29 cellular contexts compared by ENCODE assay signal in the genomic region with DNA sequence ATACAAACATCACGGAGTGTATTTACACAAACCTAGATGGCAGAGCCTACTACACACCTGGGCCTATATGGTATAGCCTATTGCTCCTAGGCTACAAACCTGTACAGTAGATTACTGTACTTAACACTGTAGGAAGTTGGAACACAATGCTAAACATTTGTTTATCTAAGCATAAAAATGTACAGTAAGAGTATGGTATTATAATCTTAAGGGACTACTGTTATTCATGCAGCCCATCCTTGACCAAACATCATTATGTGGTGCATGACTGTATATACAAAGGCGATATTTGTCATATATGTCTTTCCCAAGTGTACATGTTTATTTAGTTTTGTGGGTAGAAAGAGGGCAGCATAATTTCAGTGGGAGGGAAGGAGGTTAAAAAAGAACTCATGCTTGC.
"Had no signal": no experiment of that assay in that cellular context is flagged by ENCODE, and none has a peak within 500 bp of the region (broad histone marks: within the 10 kb centered on the region; RNA-seq: fewer than 3 reads in every experiment).

No MANE protein-coding gene starts in this region.

- H3K4me1 ChIP-seq: adrenal gland, body of pancreas, esophagus muscularis mucosa, foreskin keratinocyte, gastrocnemius medialis had no signal

- DNase-seq: activated CD4-positive, alpha-beta memory T cell treated with anti-CD3 and anti-CD28 coated beads for 36 hours; activated CD4-positive, alpha-beta T cell treated with anti-CD3 and anti-CD28 coated beads for 36 hours; activated CD4-positive, alpha-beta T cell treated with anti-CD3 and anti-CD28 coated beads, Interleukin-2, amount 10 ng/mL, durations not matched to agents 24 days and 14 days; activated CD4-positive, CD25-positive, alpha-beta regulatory T cell; activated CD4-positive, CD25-positive, alpha-beta regulatory T cell treated with anti-CD3 and anti-CD28 coated beads, Interleukin-2, amount 50 U/mL, for 72 hours; activated CD8-positive, alpha-beta memory T cell treated with anti-CD3 and anti-CD28 coated beads, Interleukin-2, amount 10 ng/mL, durations not matched to agents 7 days and 5 days; activated CD8-positive, alpha-beta memory T cell treated with anti-CD3 and anti-CD28 coated beads, Interleukin-2, amount 50 U/mL, for 4 hours; activated CD8-positive, alpha-beta T cell treated with anti-CD3 and anti-CD28 coated beads, Interleukin-2, amount 10 ng/mL, durations not matched to agents 7 days and 5 days; activated effector memory CD4-positive, alpha-beta T cell treated with anti-CD3 and anti-CD28 coated beads, Interleukin-2, amount 50 U/mL, for 16 hours; activated naive CD4-positive, alpha-beta T cell treated with anti-CD3 and anti-CD28 coated beads for 36 hours; activated naive CD8-positive, alpha-beta T cell treated with anti-CD3 and anti-CD28 coated beads for 36 hours; activated naive CD8-positive, alpha-beta T cell treated with anti-CD3 and anti-CD28 coated beads, Interleukin-2, amount 50 U/mL, for 24 hours; activated T-cell treated with anti-CD3 and anti-CD28 coated beads, Interleukin-2, amount 50 U/mL, for 1 hour; activated T-cell treated with anti-CD3 and anti-CD28 coated beads, Interleukin-2, amount 50 U/mL, for 48 hours; adrenal gland; amygdala; aorta; body of pancreas; caudate nucleus; cortex of kidney; dermis blood vessel endothelial cell; effector CD4-positive, alpha-beta T cell; effector memory CD8-positive, alpha-beta T cell; erythroblast; foreskin keratinocyte; gastrocnemius medialis; glutamatergic neuron; heart left ventricle had no signal

- H3K27me3 ChIP-seq: adrenal gland, body of pancreas, esophagus muscularis mucosa, foreskin keratinocyte, gastrocnemius medialis, heart left ventricle had no signal

- ATAC-seq: activated CD4-positive, alpha-beta T cell treated with anti-CD3 and anti-CD28 coated beads for 36 hours; activated CD8-positive, alpha-beta memory T cell treated with anti-CD3 and anti-CD28 coated beads, Interleukin-2, amount 10 ng/mL, durations not matched to agents 7 days and 5 days; activated CD8-positive, alpha-beta T cell treated with anti-CD3 and anti-CD28 coated beads, Interleukin-2, amount 10 ng/mL, durations not matched to agents 7 days and 5 days; activated naive CD8-positive, alpha-beta T cell treated with anti-CD3 and anti-CD28 coated beads, Interleukin-2, amount 50 U/mL, for 24 hours; body of pancreas; effector memory CD8-positive, alpha-beta T cell; foreskin keratinocyte; gastrocnemius medialis; heart left ventricle had no signal

- H3K36me3 ChIP-seq: adrenal gland, esophagus muscularis mucosa, gastrocnemius medialis, heart left ventricle had no signal

- H3K27ac ChIP-seq: adrenal gland, body of pancreas, esophagus muscularis mucosa, foreskin keratinocyte, gastrocnemius medialis, heart left ventricle had no signal

- H3K4me3 ChIP-seq: adrenal gland, body of pancreas, esophagus muscularis mucosa, gastrocnemius medialis, heart left ventricle had no signal

- H3K9me3 ChIP-seq: adrenal gland, body of pancreas, esophagus muscularis mucosa, gastrocnemius medialis, heart left ventricle had no signal
